ENCODE assay signal across 1 cellular context in the genomic region with DNA sequence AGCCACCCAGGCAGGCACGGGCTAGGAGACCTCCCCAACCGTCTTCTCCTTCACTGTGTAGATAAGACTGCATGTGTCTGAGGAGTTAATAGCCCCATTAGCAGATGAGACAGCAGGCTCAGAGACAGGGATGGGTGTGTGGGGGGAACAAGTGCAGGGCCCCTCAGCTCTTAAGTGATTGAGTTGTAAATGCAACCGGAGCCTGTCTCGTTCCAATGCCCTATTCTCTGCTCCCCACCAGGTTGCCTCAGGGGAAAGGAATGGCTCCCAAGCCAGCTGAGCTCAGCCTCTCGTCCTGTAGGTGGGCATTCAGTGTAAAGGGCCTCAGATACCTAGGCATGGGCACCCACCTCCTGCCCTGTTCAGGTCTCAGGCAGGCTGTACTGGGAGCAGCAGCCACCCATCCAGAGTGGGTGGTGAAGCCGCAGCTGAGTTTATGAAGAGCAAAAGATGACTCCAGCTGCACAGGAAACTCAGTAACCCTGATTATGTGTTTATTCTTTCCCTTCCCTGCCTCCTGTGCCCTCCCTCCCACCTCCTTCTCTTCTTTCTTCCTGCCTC.
TF ChIP-seq lines count a peak whose summit lies in the region.

No MANE protein-coding gene starts in this region.

TF ChIP-seq in GM23338, 12 proteins besides CTCF, POLR2A, EP300 and RAD21 (continued from another document):
- TF ChIP-seq, protein P1, sequence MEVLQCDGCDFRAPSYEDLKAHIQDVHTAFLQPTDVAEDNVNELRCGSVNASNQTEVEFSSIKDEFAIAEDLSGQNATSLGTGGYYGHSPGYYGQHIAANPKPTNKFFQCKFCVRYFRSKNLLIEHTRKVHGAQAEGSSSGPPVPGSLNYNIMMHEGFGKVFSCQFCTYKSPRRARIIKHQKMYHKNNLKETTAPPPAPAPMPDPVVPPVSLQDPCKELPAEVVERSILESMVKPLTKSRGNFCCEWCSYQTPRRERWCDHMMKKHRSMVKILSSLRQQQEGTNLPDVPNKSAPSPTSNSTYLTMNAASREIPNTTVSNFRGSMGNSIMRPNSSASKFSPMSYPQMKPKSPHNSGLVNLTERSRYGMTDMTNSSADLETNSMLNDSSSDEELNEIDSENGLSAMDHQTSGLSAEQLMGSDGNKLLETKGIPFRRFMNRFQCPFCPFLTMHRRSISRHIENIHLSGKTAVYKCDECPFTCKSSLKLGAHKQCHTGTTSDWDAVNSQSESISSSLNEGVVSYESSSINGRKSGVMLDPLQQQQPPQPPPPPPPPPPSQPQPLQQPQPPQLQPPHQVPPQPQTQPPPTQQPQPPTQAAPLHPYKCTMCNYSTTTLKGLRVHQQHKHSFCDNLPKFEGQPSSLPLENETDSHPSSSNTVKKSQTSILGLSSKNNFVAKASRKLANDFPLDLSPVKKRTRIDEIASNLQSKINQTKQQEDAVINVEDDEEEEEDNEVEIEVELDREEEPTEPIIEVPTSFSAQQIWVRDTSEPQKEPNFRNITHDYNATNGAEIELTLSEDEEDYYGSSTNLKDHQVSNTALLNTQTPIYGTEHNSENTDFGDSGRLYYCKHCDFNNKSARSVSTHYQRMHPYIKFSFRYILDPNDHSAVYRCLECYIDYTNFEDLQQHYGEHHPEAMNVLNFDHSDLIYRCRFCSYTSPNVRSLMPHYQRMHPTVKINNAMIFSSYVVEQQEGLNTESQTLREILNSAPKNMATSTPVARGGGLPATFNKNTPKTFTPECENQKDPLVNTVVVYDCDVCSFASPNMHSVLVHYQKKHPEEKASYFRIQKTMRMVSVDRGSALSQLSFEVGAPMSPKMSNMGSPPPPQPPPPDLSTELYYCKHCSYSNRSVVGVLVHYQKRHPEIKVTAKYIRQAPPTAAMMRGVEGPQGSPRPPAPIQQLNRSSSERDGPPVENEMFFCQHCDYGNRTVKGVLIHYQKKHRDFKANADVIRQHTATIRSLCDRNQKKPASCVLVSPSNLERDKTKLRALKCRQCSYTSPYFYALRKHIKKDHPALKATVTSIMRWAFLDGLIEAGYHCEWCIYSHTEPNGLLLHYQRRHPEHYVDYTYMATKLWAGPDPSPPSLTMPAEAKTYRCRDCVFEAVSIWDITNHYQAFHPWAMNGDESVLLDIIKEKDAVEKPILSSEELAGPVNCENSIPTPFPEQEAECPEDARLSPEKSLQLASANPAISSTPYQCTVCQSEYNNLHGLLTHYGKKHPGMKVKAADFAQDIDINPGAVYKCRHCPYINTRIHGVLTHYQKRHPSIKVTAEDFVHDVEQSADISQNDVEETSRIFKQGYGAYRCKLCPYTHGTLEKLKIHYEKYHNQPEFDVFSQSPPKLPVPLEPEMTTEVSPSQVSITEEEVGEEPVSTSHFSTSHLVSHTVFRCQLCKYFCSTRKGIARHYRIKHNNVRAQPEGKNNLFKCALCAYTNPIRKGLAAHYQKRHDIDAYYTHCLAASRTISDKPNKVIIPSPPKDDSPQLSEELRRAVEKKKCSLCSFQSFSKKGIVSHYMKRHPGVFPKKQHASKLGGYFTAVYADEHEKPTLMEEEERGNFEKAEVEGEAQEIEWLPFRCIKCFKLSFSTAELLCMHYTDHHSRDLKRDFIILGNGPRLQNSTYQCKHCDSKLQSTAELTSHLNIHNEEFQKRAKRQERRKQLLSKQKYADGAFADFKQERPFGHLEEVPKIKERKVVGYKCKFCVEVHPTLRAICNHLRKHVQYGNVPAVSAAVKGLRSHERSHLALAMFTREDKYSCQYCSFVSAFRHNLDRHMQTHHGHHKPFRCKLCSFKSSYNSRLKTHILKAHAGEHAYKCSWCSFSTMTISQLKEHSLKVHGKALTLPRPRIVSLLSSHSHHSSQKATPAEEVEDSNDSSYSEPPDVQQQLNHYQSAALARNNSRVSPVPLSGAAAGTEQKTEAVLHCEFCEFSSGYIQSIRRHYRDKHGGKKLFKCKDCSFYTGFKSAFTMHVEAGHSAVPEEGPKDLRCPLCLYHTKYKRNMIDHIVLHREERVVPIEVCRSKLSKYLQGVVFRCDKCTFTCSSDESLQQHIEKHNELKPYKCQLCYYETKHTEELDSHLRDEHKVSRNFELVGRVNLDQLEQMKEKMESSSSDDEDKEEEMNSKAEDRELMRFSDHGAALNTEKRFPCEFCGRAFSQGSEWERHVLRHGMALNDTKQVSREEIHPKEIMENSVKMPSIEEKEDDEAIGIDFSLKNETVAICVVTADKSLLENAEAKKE (CRISPR knock-in tag; IDR thresholded peaks at IDR 0.05) = no peak
- TF ChIP-seq EZH2 (IDR thresholded peaks at IDR 0.05; ENCODE audit: low read depth, unreplicated experiment) (no peak), NANOG (IDR thresholded peaks at IDR 0.05; ENCODE audit: borderline replicate concordance) (no peak), JUNB (IDR thresholded peaks at IDR 0.05; ENCODE audit: unreplicated experiment) (no peak), EZH2phosphoT487 (IDR thresholded peaks at IDR 0.05; ENCODE audit: unreplicated experiment) (no peak), POLR2AphosphoS5 (IDR thresholded peaks at IDR 0.05; ENCODE audit: low read depth) (no peak), ZNF331 (CRISPR knock-in tag; IDR thresholded peaks at IDR 0.05; ENCODE audit: low read depth) (no peak), STAT1 (IDR thresholded peaks at IDR 0.05; ENCODE audit: unreplicated experiment) (no peak)
- TF ChIP-seq, protein P2, sequence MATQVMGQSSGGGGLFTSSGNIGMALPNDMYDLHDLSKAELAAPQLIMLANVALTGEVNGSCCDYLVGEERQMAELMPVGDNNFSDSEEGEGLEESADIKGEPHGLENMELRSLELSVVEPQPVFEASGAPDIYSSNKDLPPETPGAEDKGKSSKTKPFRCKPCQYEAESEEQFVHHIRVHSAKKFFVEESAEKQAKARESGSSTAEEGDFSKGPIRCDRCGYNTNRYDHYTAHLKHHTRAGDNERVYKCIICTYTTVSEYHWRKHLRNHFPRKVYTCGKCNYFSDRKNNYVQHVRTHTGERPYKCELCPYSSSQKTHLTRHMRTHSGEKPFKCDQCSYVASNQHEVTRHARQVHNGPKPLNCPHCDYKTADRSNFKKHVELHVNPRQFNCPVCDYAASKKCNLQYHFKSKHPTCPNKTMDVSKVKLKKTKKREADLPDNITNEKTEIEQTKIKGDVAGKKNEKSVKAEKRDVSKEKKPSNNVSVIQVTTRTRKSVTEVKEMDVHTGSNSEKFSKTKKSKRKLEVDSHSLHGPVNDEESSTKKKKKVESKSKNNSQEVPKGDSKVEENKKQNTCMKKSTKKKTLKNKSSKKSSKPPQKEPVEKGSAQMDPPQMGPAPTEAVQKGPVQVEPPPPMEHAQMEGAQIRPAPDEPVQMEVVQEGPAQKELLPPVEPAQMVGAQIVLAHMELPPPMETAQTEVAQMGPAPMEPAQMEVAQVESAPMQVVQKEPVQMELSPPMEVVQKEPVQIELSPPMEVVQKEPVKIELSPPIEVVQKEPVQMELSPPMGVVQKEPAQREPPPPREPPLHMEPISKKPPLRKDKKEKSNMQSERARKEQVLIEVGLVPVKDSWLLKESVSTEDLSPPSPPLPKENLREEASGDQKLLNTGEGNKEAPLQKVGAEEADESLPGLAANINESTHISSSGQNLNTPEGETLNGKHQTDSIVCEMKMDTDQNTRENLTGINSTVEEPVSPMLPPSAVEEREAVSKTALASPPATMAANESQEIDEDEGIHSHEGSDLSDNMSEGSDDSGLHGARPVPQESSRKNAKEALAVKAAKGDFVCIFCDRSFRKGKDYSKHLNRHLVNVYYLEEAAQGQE (IDR thresholded peaks at IDR 0.05; ENCODE audit: unreplicated experiment) = no peak
- TF ChIP-seq, protein P3, sequence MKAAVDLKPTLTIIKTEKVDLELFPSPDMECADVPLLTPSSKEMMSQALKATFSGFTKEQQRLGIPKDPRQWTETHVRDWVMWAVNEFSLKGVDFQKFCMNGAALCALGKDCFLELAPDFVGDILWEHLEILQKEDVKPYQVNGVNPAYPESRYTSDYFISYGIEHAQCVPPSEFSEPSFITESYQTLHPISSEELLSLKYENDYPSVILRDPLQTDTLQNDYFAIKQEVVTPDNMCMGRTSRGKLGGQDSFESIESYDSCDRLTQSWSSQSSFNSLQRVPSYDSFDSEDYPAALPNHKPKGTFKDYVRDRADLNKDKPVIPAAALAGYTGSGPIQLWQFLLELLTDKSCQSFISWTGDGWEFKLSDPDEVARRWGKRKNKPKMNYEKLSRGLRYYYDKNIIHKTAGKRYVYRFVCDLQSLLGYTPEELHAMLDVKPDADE (IDR thresholded peaks at IDR 0.05) = no peak
TF ChIP-seq in GM23338: peak in this region for 0.
